Comparison of ENCODE assay signal across 8 cellular contexts in the genomic region with DNA sequence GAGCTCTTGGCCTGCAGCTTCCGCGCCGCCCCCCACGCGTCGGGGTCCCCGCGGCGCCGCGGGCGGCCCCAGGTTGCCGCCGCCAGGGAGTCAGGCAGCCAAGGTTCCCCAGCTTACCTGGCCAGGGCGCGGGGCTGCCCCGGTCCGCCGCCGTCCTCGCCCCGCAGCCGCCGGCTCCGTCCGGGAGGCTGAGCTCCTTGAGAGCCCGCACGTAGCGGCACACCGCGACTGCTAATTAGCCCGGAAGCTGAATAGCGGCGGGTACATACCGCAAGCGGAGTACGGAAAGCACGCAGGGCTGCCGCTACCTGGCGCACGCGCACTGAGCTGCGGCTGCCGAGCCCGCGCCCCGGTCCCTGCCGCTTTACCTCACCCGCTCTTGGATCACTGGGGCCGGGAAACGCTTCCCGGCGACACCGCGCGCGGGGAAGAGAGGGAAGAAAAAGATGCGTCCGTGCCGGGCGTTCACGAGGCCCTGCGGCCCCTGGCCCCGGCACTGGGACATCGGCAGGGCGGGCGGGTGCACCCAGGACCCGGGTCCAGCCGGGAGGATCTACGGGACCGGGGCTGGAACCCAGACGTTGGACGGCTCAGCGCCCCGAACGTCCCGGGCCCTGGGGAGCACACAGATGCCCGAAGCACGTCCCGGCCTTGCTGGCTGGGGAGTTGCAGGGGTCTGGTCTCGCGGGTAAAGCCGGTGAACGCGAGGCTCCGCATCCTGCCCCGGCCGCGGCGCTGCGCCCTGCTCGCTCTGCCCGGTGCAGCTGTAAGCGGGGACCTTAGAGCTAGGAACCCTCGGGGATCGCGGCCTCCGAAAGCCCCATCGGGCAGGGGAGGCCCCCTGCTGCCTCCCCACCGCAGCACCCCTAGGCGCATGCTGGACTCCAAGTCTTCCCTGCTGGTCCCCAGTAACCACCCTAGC. TPM values are rescaled to one million over a fixed set of nuclear protein-coding genes. Genes with fewer than 3 reads are reported as not detected.
DNase-seq lines count a peak whose midpoint lies in the region; ATAC-seq and TF ChIP-seq lines count a peak whose summit lies in the region.

A gene with protein sequence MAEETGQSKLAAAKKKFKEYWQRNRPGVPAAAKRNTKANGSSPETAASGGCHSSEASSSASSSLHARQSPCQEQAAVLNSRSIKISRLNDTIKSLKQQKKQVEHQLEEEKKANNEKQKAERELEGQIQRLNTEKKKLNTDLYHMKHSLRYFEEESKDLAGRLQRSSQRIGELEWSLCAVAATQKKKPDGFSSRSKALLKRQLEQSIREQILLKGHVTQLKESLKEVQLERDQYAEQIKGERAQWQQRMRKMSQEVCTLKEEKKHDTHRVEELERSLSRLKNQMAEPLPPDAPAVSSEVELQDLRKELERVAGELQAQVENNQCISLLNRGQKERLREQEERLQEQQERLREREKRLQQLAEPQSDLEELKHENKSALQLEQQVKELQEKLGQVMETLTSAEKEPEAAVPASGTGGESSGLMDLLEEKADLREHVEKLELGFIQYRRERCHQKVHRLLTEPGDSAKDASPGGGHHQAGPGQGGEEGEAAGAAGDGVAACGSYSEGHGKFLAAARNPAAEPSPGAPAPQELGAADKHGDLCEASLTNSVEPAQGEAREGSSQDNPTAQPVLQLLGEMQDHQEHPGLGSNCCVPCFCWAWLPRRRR (minus strand): TSS at position 253 of the 922 bp plus-strand sequence. CDS start 47,739 bp downstream, outside the sequence.

- H3K9me3 ChIP-seq in CD4-positive, alpha-beta T cell (ENCODE audit: control insufficient read depth, low read length) = no peaks in the 10 kb centered on the region
- H3K9me3 ChIP-seq in PC-9 (ENCODE audit: insufficient read depth, low read depth) = no peaks in the 10 kb centered on the region
- no peaks in the 10 kb centered on the region for H3K9me3 ChIP-seq in naive thymus-derived CD4-positive, alpha-beta T cell (ENCODE audit: control insufficient read depth in 2 of 3, low read length in 3 of 3)

- DNase-seq in CD4-positive, alpha-beta T cell = peak; percentile 65 to 82 (median 74)
- DNase-seq in PC-9 (peak; percentile 45 to 69), fibroblast of gingiva (ENCODE audit: low read depth) (peak; percentile 29)
- peak; percentile 76 for DNase-seq in activated T-cell treated with anti-CD3 and anti-CD28 coated beads, Interleukin-2, amount 50 U/mL, for 4 hours
- DNase-seq in naive thymus-derived CD4-positive, alpha-beta T cell = peak; percentile 70 to 88 (median 85)
- peak; percentile 69 to 86 (median 77) for DNase-seq in stimulated activated naive CD4-positive, alpha-beta T cell (lab: John Stamatoyannopoulos, UW)

- H3K9me3 Mint-ChIP-seq in CD4-positive, alpha-beta T cell = no peaks in the 10 kb centered on the region
- no peaks in the 10 kb centered on the region for H3K9me3 Mint-ChIP-seq in activated T-cell treated with anti-CD3 and anti-CD28 coated beads, Interleukin-2, amount 50 U/mL, for 4 hours
- H3K9me3 Mint-ChIP-seq in naive thymus-derived CD4-positive, alpha-beta T cell = no peaks in the 10 kb centered on the region

- no peaks in the 10 kb centered on the region for H4K20me1 ChIP-seq in PC-9 (ENCODE audit: insufficient read depth)

- H3K4me3 Mint-ChIP-seq in CD4-positive, alpha-beta T cell = peak within 1 kb of the TSS; percentile 94
- H3K4me3 Mint-ChIP-seq in activated T-cell treated with anti-CD3 and anti-CD28 coated beads, Interleukin-2, amount 50 U/mL, for 4 hours = peak within 1 kb of the TSS; percentile 94
- H3K4me3 Mint-ChIP-seq in naive thymus-derived CD4-positive, alpha-beta T cell = peak within 1 kb of the TSS; percentile 81 to 94 (median 90)

- no peaks in the 10 kb centered on the region for H3K9me2 ChIP-seq in PC-9 (ENCODE audit: insufficient read depth)

- no TSS peak for BruUV-seq in PC-9 (replicated peaks; lab: Mats Ljungman, UMichigan)

- H3K36me3 ChIP-seq in PC-9 (ENCODE audit: low read depth) = no peaks in the 10 kb centered on the region
- H3K36me3 ChIP-seq in naive thymus-derived CD4-positive, alpha-beta T cell (ENCODE audit: control insufficient read depth in 2 of 3, insufficient read depth in 3 of 3, low read length in 3 of 3) = peaks cover 0 to 12% (median 0%) of the 10 kb centered on the region in 3 experiments

- peak within 1 kb of the TSS; percentile 13 for H3K27ac ChIP-seq in CD4-positive, alpha-beta T cell (ENCODE audit: low read depth, low read length)
- no peak within 1 kb of the TSS for H3K27ac ChIP-seq in PC-9
- H3K27ac ChIP-seq in naive thymus-derived CD4-positive, alpha-beta T cell (ENCODE audit: low read depth, low read length) = peak within 1 kb of the TSS; percentile 82

- no peaks in the 10 kb centered on the region for H3K79me2 ChIP-seq in PC-9 (ENCODE audit: low read depth)

- CTCF ChIA-PET in CD4-positive, alpha-beta T cell (lab: Charles Lee) = interaction anchor here (1.2 kb wide), 1 partner anchor 343 kb away, joined by 3 read pairs; no protein-coding TSS in a partner anchor
- CTCF ChIA-PET in PC-9 (lab: Charles Lee) = no interaction called here
- CTCF ChIA-PET in naive thymus-derived CD4-positive, alpha-beta T cell (lab: Charles Lee) = interaction anchor here (2.4 kb wide), 1 partner anchor 216 kb away, joined by 8 read pairs; the partner anchor contains the start of gene LPCAT4

- no peaks in the 10 kb centered on the region for H3K27me3 ChIP-seq in CD4-positive, alpha-beta T cell (ENCODE audit: control insufficient read depth, insufficient read depth, low read length)
- H3K27me3 ChIP-seq in PC-9 (ENCODE audit: insufficient read depth, low read depth) = no peaks in the 10 kb centered on the region
- H3K27me3 ChIP-seq in naive thymus-derived CD4-positive, alpha-beta T cell (ENCODE audit: control insufficient read depth in 2 of 2, insufficient read depth in 2 of 2, low read length in 2 of 2) = no peaks in the 10 kb centered on the region

- peaks cover 41% of the 10 kb centered on the region for H3K4me1 Mint-ChIP-seq in CD4-positive, alpha-beta T cell (ENCODE audit: low read depth)
- peaks cover 37% of the 10 kb centered on the region for H3K4me1 Mint-ChIP-seq in activated T-cell treated with anti-CD3 and anti-CD28 coated beads, Interleukin-2, amount 50 U/mL, for 4 hours (ENCODE audit: low read depth)
- H3K4me1 Mint-ChIP-seq in naive thymus-derived CD4-positive, alpha-beta T cell = peaks cover 26 to 46% (median 37%) of the 10 kb centered on the region in 7 donors

- H3K27ac Mint-ChIP-seq in CD4-positive, alpha-beta T cell = peak within 1 kb of the TSS; percentile 70
- H3K27ac Mint-ChIP-seq in naive thymus-derived CD4-positive, alpha-beta T cell = peak within 1 kb of the TSS; percentile 42 to 92 (median 81)

- H3K4me1 ChIP-seq in PC-9 (replicated peaks; ENCODE audit: insufficient read depth) = no peaks in the 10 kb centered on the region
- H3K4me1 ChIP-seq in naive thymus-derived CD4-positive, alpha-beta T cell (ENCODE audit: control insufficient read depth in 2 of 2, insufficient read depth in 2 of 2, low read length in 2 of 2) = peaks cover 6 to 20% of the 10 kb centered on the region in 2 donors

- H3F3A ChIP-seq in PC-9 (ENCODE audit: insufficient read depth, low read depth) = no peaks in the 10 kb centered on the region

- H3K27me3 Mint-ChIP-seq in CD4-positive, alpha-beta T cell = peaks cover 17% of the 10 kb centered on the region
- no peaks in the 10 kb centered on the region for H3K27me3 Mint-ChIP-seq in activated T-cell treated with anti-CD3 and anti-CD28 coated beads, Interleukin-2, amount 50 U/mL, for 4 hours (ENCODE audit: low read depth)
- H3K27me3 Mint-ChIP-seq in naive thymus-derived CD4-positive, alpha-beta T cell = peaks cover 3 to 14% (median 10%) of the 10 kb centered on the region in 5 donors

- peak within 1 kb of the TSS; percentile 68 for H3K4me3 ChIP-seq in PC-9
- H3K4me3 ChIP-seq in naive thymus-derived CD4-positive, alpha-beta T cell (ENCODE audit: low read length) = peak within 1 kb of the TSS; percentile 85

- H3K36me3 Mint-ChIP-seq in CD4-positive, alpha-beta T cell (ENCODE audit: low read depth) = peaks cover 12% of the 10 kb centered on the region
- H3K36me3 Mint-ChIP-seq in activated T-cell treated with anti-CD3 and anti-CD28 coated beads, Interleukin-2, amount 50 U/mL, for 4 hours (ENCODE audit: insufficient read depth) = peaks cover 5% of the 10 kb centered on the region
- peaks cover 0 to 4% (median 0%) of the 10 kb centered on the region in 5 donors for H3K36me3 Mint-ChIP-seq in naive thymus-derived CD4-positive, alpha-beta T cell

- peak within 1 kb of the TSS; percentile 82 for H2AFZ ChIP-seq in PC-9

- intact Hi-C loops in CD4-positive, alpha-beta T cell (cut with DNase I, micrococcal nuclease) = loop anchor here (2.0 to 5.0 kb wide), 2 partner anchors 241 to 356 kb away; partner anchors contain the start of genes EMC4 (in 1 of the 2), NOP10 (in 1 of the 2) and NUTM1 (in 1 of the 2)
- intact Hi-C loops in PC-9 (cut with micrococcal nuclease; ENCODE audit: unreplicated experiment) = loop anchor here (5.0 kb wide), 1 partner anchor 361 kb away; no protein-coding TSS in a partner anchor
- intact Hi-C loops in naive thymus-derived CD4-positive, alpha-beta T cell (cut with micrococcal nuclease) = loop anchor here (1.0 to 10.0 kb wide), 8 partner anchors 216 to 545 kb away; partner anchors contain the start of genes LPCAT4 (in 2 of the 2), PGBD4 (in 2 of the 2), NOP10 (in 1 of the 2) and NUTM1 (in 1 of the 2)

- H3K4me2 ChIP-seq in PC-9 = peak within 1 kb of the TSS; percentile 89

- POLR2A ChIA-PET in CD4-positive, alpha-beta T cell (lab: Charles Lee) = interaction anchor here (0.9 to 2.1 kb wide), 9 partner anchors 26 to 544 kb away, joined by 3 to 14 read pairs (median 6); partner anchors contain the start of genes AVEN, EMC7, GOLGA8A and KATNBL1
- POLR2A ChIA-PET in PC-9 (lab: Charles Lee; ENCODE audit: unreplicated experiment) = no interaction called here
- POLR2A ChIA-PET in naive thymus-derived CD4-positive, alpha-beta T cell (lab: Charles Lee) = interaction anchor here (1.0 to 1.6 kb wide), 8 partner anchors 217 to 481 kb away, joined by 3 to 7 read pairs (median 3); partner anchors contain the start of genes EMC4, LPCAT4 and SLC12A6

- peak; percentile 83 for ATAC-seq in CD4-positive, alpha-beta T cell (ENCODE audit: poor library complexity)
- ATAC-seq in GM19397 (IDR thresholded peaks at IDR 0.05; ENCODE audit: unreplicated experiment) (peak; percentile 72), HG03558 (IDR thresholded peaks at IDR 0.05; ENCODE audit: extremely low read depth, unreplicated experiment) (peak; percentile 62)
- peak; percentile 81 for ATAC-seq in activated T-cell treated with anti-CD3 and anti-CD28 coated beads, Interleukin-2, amount 50 U/mL, for 4 hours
- ATAC-seq in naive thymus-derived CD4-positive, alpha-beta T cell = peak; percentile 86

- TF ChIP-seq CTCF in CD4-positive, alpha-beta T cell (IDR thresholded peaks at IDR 0.05) = no peak
- TF ChIP-seq CTCF in PC-9 (conservative IDR thresholded peaks at IDR 0.05) = no peak

RNA-seq across cellular contexts. Expression of the gene that starts here (rescaled TPM):
- total RNA-seq in CD4-positive, alpha-beta T cell = 100 to 1,000 TPM; 244 to 247 TPM
- 67.3 and 77.8 TPM in 2 replicates for total RNA-seq in PC-9 (2021)
- 100 to 1,000 TPM in 2 of 3 donors, 10 to 100 TPM in 1; 65.5 to 159 (median 135) TPM for total RNA-seq in activated T-cell treated with anti-CD3 and anti-CD28 coated beads, Interleukin-2, amount 50 U/mL, for 4 hours
- 100 to 1,000 TPM; 285 to 393 (median 315) TPM for total RNA-seq in naive thymus-derived CD4-positive, alpha-beta T cell
- polyA plus RNA-seq in naive thymus-derived CD4-positive, alpha-beta T cell = 1 to 10 TPM; 2.5 to 8.6 TPM

Comparison
In these comparisons a context has a peak if more than half of its experiments do, and no peak if none do; other contexts are left out.
1. DNase-seq: peak in every context shown above with its lines; median percentile 85 in naive thymus-derived CD4-positive, alpha-beta T cell; 77 in stimulated activated naive CD4-positive, alpha-beta T cell; 76 in activated T-cell treated with anti-CD3 and anti-CD28 coated beads, Interleukin-2, amount 50 U/mL, for 4 hours; 74 in CD4-positive, alpha-beta T cell; 57 in PC-9; 29 in fibroblast of gingiva.